In genomic region chr19:6825076-6825774, GRCh38 we compare ENCODE assay signal across 1 cellular context.
TF ChIP-seq lines count a peak whose summit lies in the region.

No MANE protein-coding gene starts in this region.

TF ChIP-seq in IMR-90, 13 proteins besides CTCF, POLR2A, EP300 and RAD21 (continued from another document):
- TF ChIP-seq USF2 (IDR thresholded peaks at IDR 0.05; ENCODE audit: low read depth, low read length) (no peak), SMC3 (IDR thresholded peaks at IDR 0.05; ENCODE audit: low read depth, low read length) (no peak)
TF ChIP-seq in IMR-90: peak in this region for 0.
